ENCODE assay signal across 10 cellular contexts in the genomic region with DNA sequence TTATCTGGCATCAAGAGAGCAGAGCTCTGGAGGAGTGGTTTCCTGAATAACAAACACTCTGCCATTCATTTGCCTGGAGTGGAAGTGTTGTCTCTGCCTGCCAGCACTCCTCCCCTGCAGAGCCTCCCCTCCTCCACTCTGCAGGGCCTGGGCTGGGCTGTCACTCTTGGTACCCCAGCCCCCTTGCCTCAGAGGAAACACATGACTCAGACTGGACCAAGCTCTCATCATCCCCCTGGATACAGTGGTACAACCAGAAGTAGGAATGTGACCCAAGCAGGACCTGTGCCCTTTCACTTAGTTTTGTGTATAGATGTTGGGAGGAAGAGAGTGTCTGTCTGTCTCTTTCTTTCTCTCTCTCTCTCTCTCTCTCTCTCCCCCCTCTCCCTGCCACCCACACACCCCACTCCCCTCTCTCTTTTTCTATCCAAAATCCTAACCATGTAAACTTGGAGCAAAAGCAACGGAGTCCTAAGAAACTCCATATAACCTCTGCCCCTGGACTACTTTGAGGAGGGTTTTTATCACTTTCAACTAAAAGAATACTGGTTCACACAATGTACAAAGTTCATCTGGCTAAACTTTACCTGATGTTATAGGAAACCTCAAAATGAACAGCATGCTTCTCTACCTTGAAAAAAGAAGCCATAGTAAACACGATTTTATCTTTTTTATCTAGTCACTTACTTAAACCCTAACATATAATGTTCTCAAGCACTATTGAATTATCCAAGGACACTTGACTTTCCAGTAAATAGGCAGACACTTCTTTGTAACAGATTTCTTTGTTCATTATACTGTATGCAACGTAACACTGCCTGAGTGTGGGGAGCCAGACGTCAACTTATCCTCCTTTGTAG. TPM values are rescaled to one million over a fixed set of nuclear protein-coding genes. Genes with fewer than 3 reads are reported as not detected.
A peak's percentile ranks its signal among the peaks of the same experiment; 100 is the strongest.
DNase-seq lines count a peak whose midpoint lies in the region; ATAC-seq and TF ChIP-seq lines count a peak whose summit lies in the region.
"Had no signal": no experiment of that assay in that cellular context is flagged by ENCODE, and none has a peak within 500 bp of the region (broad histone marks: within the 10 kb centered on the region; RNA-seq: fewer than 3 reads in every experiment).

No MANE protein-coding gene starts in this region.

- no peaks in the 10 kb centered on the region for H3K36me3 ChIP-seq in iPS-20b (ENCODE audit: insufficient read depth, low read depth, low read length)
- H3K36me3 ChIP-seq: BLaER1 had no signal

- peaks cover 34% of the 10 kb centered on the region for H3K4me1 ChIP-seq in iPS-20b (ENCODE audit: insufficient read depth, low read length)
- H3K4me1 ChIP-seq: BLaER1, parathyroid adenoma had no signal

- DNase-seq in A172 (ENCODE audit: low spot score) (peak; percentile 35), NCI-H1105 (lab: John Stamatoyannopoulos, UW) (peak; percentile 47), astrocyte of the spinal cord (ENCODE audit: low read depth, low spot score) (peak; percentile 77), substantia nigra (lab: John Stamatoyannopoulos, UW) (peak in 48 of 49 donors; percentile 10 to 91 (median 68))

- H3K27ac ChIP-seq in iPS-20b (ENCODE audit: low read length) (peak overlapping the region; percentile 45), substantia nigra (ENCODE audit: low read depth, low read length, poor library complexity, severe bottlenecking) (peak overlapping the region; percentile 28)
- H3K27ac ChIP-seq: BLaER1, parathyroid adenoma had no signal

- no peaks in the 10 kb centered on the region for H3K9me3 ChIP-seq in iPS-20b (ENCODE audit: insufficient read depth, low read depth, low read length)
- H3K9me3 ChIP-seq: BLaER1 had no signal

- in situ Hi-C loops in astrocyte of the spinal cord (cut with HindIII; ENCODE audit: low sequenced_read_pairs): no loop called here

- H3K9ac ChIP-seq in iPS-20b (ENCODE audit: low read depth, low read length): peak overlapping the region; percentile 4; the same call in 1 of the 2 replicates
- H3K9ac ChIP-seq: BLaER1, parathyroid adenoma had no signal

- H3K27me3 ChIP-seq in iPS-20b (ENCODE audit: insufficient read depth, low read length): no peaks in the 10 kb centered on the region
- H3K27me3 ChIP-seq: BLaER1 had no signal

- TF ChIP-seq CTCF in astrocyte of the spinal cord (IDR thresholded peaks at IDR 0.05; ENCODE audit: low read depth, low read length): no peak

- ATAC-seq in HG02870 (IDR thresholded peaks at IDR 0.05; ENCODE audit: unreplicated experiment) (no peak), GM18873 (IDR thresholded peaks at IDR 0.05; ENCODE audit: low FRiP score, unreplicated experiment) (no peak), GM21528 (IDR thresholded peaks at IDR 0.05; ENCODE audit: low FRiP score, unreplicated experiment) (no peak)

- H3K4me3 ChIP-seq in astrocyte of the spinal cord (ENCODE audit: low read depth, low read length) (no peak overlapping the region), iPS-20b (ENCODE audit: low read length) (peak overlapping the region; percentile 45; the same call in 1 of the 2 replicates)
- H3K4me3 ChIP-seq: BLaER1 had no signal

RNA-seq across cellular contexts. Expression of a gene that starts 43.8 kb away (rescaled TPM):
- 5.6 and 7.2 TPM in 2 replicates for total RNA-seq in A172 (2014; rRNA removed; shearing (Covaris generic))

RNA-seq across cellular contexts. Expression of a gene that starts 44.1 kb away (rescaled TPM):
- total RNA-seq in A172 (2014; rRNA removed; shearing (Covaris generic)): 20.6 and 30.9 TPM in 2 replicates
